23 cellular contexts compared by ENCODE assay signal in genomic region chr6:150914372-150914771, GRCh38.
"Had no signal": no experiment of that assay in that cellular context is flagged by ENCODE, and none has a peak within 500 bp of the region (broad histone marks: within the 10 kb centered on the region; RNA-seq: fewer than 3 reads in every experiment).

No MANE protein-coding gene starts in this region.

- H3K9me3 ChIP-seq: SJSA1 had no signal

- FAIRE-seq: HTR-8/SVneo, RCC 7860 had no signal

- H3K4me2 ChIP-seq: KMS-11 had no signal

- H3K27me3 ChIP-seq: SJSA1 had no signal

- H3K4me1 ChIP-seq: SJSA1 had no signal

- H3K27ac ChIP-seq: HL-60, KMS-11, SJSA1, SK-N-MC had no signal

- DNase-seq: Kasumi-1, MV-4-11, NCI-H1048, NCI-H1105, NCI-H1417, NCI-H146, NCI-H1694 treated with DMSO at 0.1 percent for 48 hours, NCI-H1930, NCI-H2081, NCI-H2107, NCI-H2227 treated with DMSO at 0.1 percent for 48 hours, NCI-H524, NCI-H526 treated with DMSO at 0.1 percent for 48 hours, NCI-H748 treated with DMSO at 0.1 percent for 48 hours, Right ventricle myocardium superior, RPMI8226, SIG-M5 had no signal

- H3K4me3 ChIP-seq: SJSA1, SK-N-MC had no signal

- H3K9ac ChIP-seq: KMS-11 had no signal
